8 cellular contexts compared by ENCODE assay signal in the genomic region with DNA sequence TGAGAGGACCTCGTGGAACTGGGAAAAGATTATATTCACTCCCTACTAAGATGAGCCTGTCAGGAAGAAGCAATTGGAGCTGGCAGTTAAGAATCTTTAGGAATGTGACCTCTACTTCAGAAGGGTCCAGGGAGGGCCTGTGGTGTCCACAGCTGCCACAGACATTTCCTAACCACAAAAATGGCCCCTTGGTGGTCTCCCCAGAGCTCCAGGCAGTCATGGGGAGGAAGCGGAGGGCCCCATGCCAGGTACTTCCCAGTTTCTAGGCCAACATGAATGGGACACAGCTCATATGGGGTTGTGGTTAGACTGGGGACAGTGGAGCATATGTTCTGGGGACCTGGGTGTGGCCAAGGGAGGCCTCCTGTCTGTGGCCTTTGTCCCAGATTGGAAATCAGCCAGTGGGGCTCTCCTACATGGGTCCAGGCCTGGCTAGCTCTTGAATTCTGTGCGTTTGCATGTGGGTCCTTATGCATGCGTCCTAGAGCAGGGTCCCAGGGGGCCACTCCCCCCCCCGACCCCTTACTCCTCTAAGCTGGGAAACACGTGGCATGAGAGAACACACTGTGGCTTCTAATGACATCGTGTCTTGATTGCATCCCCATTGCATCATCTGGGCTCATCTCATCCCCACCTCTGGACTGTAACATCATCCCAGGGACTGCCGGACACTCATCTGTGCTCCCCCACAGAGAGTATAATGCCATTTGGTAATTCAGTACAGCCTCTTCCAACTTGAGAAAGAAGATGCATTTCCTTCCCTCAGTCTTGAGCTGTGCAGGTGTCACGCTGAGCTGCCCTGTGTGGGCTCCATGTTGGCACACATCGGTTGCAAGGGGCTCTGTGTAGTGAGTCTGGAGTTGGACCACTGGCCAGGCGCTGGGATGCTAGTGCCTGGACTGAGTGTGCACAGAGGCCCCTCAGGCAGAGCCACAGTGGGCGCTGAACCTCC. TPM values are rescaled to one million over a fixed set of nuclear protein-coding genes. Genes with fewer than 3 reads are reported as not detected.
A peak's percentile ranks its signal among the peaks of the same experiment; 100 is the strongest.
DNase-seq lines count a peak whose midpoint lies in the region; ATAC-seq and TF ChIP-seq lines count a peak whose summit lies in the region.

No MANE protein-coding gene starts in this region.

- peak; percentile 55 for DNase-seq in activated effector memory CD4-positive, alpha-beta T cell treated with anti-CD3 and anti-CD28 coated beads, Interleukin-2, amount 50 U/mL, for 16 hours
- DNase-seq in activated effector memory CD4-positive, alpha-beta T cell treated with Interleukin-2 at 50 U/mL for 16 hours, result no peak
- DNase-seq in RWPE2 (ENCODE audit: low spot score) (peak; percentile 7), fibroblast of peridontal ligament (ENCODE audit: extremely low read depth) (peak; percentile 62), NCI-H1092 treated with DMSO at 0.1 percent for 48 hours (lab: John Stamatoyannopoulos, UW) (no peak)

- H3K27ac ChIP-seq in RWPE2 (ENCODE audit: poor library complexity, severe bottlenecking) (peak overlapping the region; percentile 58), thymus (ENCODE audit: low read depth) (peak overlapping the region; percentile 10)

- no peak overlapping the region for H3K4me3 ChIP-seq in RWPE2 (ENCODE audit: severe bottlenecking)
- H3K4me3 ChIP-seq in thymus (ENCODE audit: low read length), result no peak overlapping the region

- H3K9me3 ChIP-seq in RWPE2 (ENCODE audit: severe bottlenecking) (no peaks in the 10 kb centered on the region), thymus (ENCODE audit: control insufficient read depth) (no peaks in the 10 kb centered on the region)

- ATAC-seq in RWPE2 (ENCODE audit: low read depth), result peak; percentile 3; the same call in 1 of the 3 replicates
- ATAC-seq in HG02973 (IDR thresholded peaks at IDR 0.05; ENCODE audit: unreplicated experiment), result no peak
- ATAC-seq in HG03045 (IDR thresholded peaks at IDR 0.05; ENCODE audit: unreplicated experiment), result no peak

- WGBS in thymus, result 79% methylated on average over 12 of the region's 12 CpGs

- H3K27me3 ChIP-seq in RWPE2 (ENCODE audit: insufficient read depth, poor library complexity, severe bottlenecking) (no peaks in the 10 kb centered on the region), thymus (ENCODE audit: control insufficient read depth, insufficient read depth) (no peaks in the 10 kb centered on the region)

- H3K4me1 ChIP-seq in RWPE2 (ENCODE audit: insufficient read depth, poor library complexity, severe bottlenecking) (peaks cover 41% of the 10 kb centered on the region), thymus (ENCODE audit: control insufficient read depth, insufficient read depth, low read length) (peaks cover 68% of the 10 kb centered on the region)

- no peak for TF ChIP-seq CTCF in RWPE2 (IDR thresholded peaks at IDR 0.05; ENCODE audit: poor library complexity, severe bottlenecking)

- no peaks in the 10 kb centered on the region for H3K36me3 ChIP-seq in RWPE2 (ENCODE audit: low read depth)
- H3K36me3 ChIP-seq in thymus (ENCODE audit: control insufficient read depth, insufficient read depth), result peaks cover 4% of the 10 kb centered on the region

RNA-seq across cellular contexts. Expression of gene IRF1, which starts 31.3 kb away (rescaled TPM):
- 47.7 TPM for polyA plus RNA-seq in thymus

Comparison
In these comparisons a context has a peak if more than half of its experiments do, and no peak if none do; other contexts are left out.
1. DNase-seq: peak in activated effector memory CD4-positive, alpha-beta T cell treated with anti-CD3 and anti-CD28 coated beads, Interleukin-2, amount 50 U/mL, for 16 hours (single experiment), RWPE2 (single experiment) and fibroblast of peridontal ligament (single experiment); none in activated effector memory CD4-positive, alpha-beta T cell treated with Interleukin-2 at 50 U/mL for 16 hours (single experiment) and NCI-H1092 treated with DMSO at 0.1 percent for 48 hours (single experiment).